16 cellular contexts compared by ENCODE assay signal in the genomic region with DNA sequence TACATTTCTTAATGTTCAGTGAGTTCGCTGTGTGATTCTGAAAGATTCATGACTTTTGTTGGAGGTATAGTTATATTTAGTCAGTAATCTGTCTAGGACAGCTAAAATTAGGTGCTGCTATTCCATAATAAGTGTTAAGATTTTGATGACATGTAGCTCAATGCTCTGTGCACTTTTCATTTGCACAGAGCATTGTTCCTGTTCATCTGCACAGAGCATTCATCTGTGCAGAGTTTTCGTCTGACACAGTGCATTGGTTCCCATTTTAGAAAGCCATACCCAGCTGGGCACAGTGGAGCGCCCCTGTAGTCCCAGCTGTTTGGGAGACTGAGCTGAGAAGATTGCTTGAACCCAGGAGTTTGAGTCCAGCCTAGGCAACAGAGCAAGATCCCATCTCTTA. TPM values are rescaled to one million over a fixed set of nuclear protein-coding genes. Genes with fewer than 3 reads are reported as not detected.
DNase-seq lines count a peak whose midpoint lies in the region; ATAC-seq, FAIRE-seq and TF ChIP-seq lines count a peak whose summit lies in the region.
"Had no signal": no experiment of that assay in that cellular context is flagged by ENCODE, and none has a peak within 500 bp of the region (broad histone marks: within the 10 kb centered on the region; RNA-seq: fewer than 3 reads in every experiment).

No MANE protein-coding gene starts in this region.

- no peak overlapping the region for H3K4me3 ChIP-seq in right atrium auricular region
- H3K4me3 ChIP-seq: BLaER1 treated with 17β-estradiol and CSF1 and Interleukin-3, amounts not matched to agents 10 nM and 100 nM had no signal

- H3K27ac ChIP-seq in right atrium auricular region (no peak overlapping the region), caudate nucleus (ENCODE audit: low read depth, low read length) (peak overlapping the region; percentile 4), RWPE1 (no peak overlapping the region)
- H3K27ac ChIP-seq: BLaER1 treated with 17β-estradiol and CSF1 and Interleukin-3, amounts not matched to agents 10 nM and 100 nM had no signal

- peak; percentile 14 for FAIRE-seq in GM12892 (lab: Jason Lieb, UNC)
- FAIRE-seq: H1, HepG2 had no signal

- no peaks in the 10 kb centered on the region for H3K4me1 ChIP-seq in right atrium auricular region

- H3K9me3 ChIP-seq in right atrium auricular region, result no peaks in the 10 kb centered on the region

- peaks cover 16% of the 10 kb centered on the region for H3K36me3 ChIP-seq in right atrium auricular region

- intact Hi-C loops in Right ventricle myocardium superior (cut with DNase I), result no loop called here

- TF ChIP-seq POLR2A in GM12892 (IDR thresholded peaks at IDR 0.05; ENCODE audit: low read depth, low read length), result no peak

- no peaks in the 10 kb centered on the region for H3K27me3 ChIP-seq in right atrium auricular region
- H3K27me3 ChIP-seq: BLaER1 treated with 17β-estradiol and CSF1 and Interleukin-3, amounts not matched to agents 10 nM and 100 nM had no signal

- TF ChIP-seq CTCF in right atrium auricular region (IDR thresholded peaks at IDR 0.05) (no peak), RWPE1 (conservative IDR thresholded peaks at IDR 0.05; ENCODE audit: low read depth) (no peak)

- no peak for DNase-seq in Right ventricle myocardium superior
- no peak for DNase-seq in right atrium auricular region (ENCODE audit: low spot score)
- DNase-seq in GM12892 (ENCODE audit: insufficient read length), result no peak
- DNase-seq in caudate nucleus (lab: John Stamatoyannopoulos, UW), result peak in 3 of 61 donors; percentile 9 to 76 (median 53)
- DNase-seq in putamen (ENCODE audit: low spot score), result peak; percentile 62
- no peak for DNase-seq in RWPE1 (ENCODE audit: low spot score)
- no peak for DNase-seq in SHP77 (lab: John Stamatoyannopoulos, UW)
- DNase-seq: Calu3; CD8-positive, alpha-beta T cell; DMS79 treated with DMSO at 0.1 percent for 48 hours; EL; H9 had no signal

- POLR2A ChIA-PET in RWPE1 (lab: Yijun Ruan, JAX; ENCODE audit: low non-redundant PET), result no interaction called here

- ATAC-seq in Right ventricle myocardium superior (ENCODE audit: poor library complexity) (peak; percentile 63), GM21360 (IDR thresholded peaks at IDR 0.05; ENCODE audit: unreplicated experiment) (no peak)
- ATAC-seq: CD8-positive, alpha-beta T cell; HepG2 had no signal

- CTCF ChIA-PET in RWPE1 (lab: Yijun Ruan, JAX), result no interaction called here

RNA-seq across cellular contexts. Expression of gene POLI, which starts 8.6 kb away (rescaled TPM):
- total RNA-seq in Right ventricle myocardium superior, result 20.9 TPM
- 10 to 100 TPM; 11.1 to 12.1 TPM for total RNA-seq in right atrium auricular region
- 15.7 TPM for polyA plus RNA-seq in GM12892 (2012; ENCODE audit: missing spikeins)

RNA-seq across cellular contexts. Expression of gene MBD2, which starts 53.4 kb away (rescaled TPM):
- total RNA-seq in Right ventricle myocardium superior, result 43.6 TPM
- total RNA-seq in right atrium auricular region, result 10 to 100 TPM; 24.3 to 32.0 TPM
- 103 TPM for polyA plus RNA-seq in GM12892 (2012; ENCODE audit: missing spikeins)
